ENCODE assay signal across 27 cellular contexts in genomic region chr1:197213193-197213592, GRCh38. TPM values are rescaled to one million over a fixed set of nuclear protein-coding genes. Genes with fewer than 3 reads are reported as not detected.
"Had no signal": no experiment of that assay in that cellular context is flagged by ENCODE, and none has a peak within 500 bp of the region (broad histone marks: within the 10 kb centered on the region; RNA-seq: fewer than 3 reads in every experiment).

No MANE protein-coding gene starts in this region.

- H3K27me3 ChIP-seq: hepatocyte, ovary, right atrium auricular region, suprapubic skin, tibial artery, upper lobe of right lung had no signal

- H3K27ac ChIP-seq: hepatocyte, lower lobe of right lung, ovary, right atrium auricular region, skin epidermis, suprapubic skin, thoracic aorta, tibial artery, upper lobe of right lung had no signal

- H3K4me1 Mint-ChIP-seq: naive thymus-derived CD8-positive, alpha-beta T cell; nephron; neural crest cell; stimulated activated effector memory CD8-positive, alpha-beta T cell treated with anti-CD3 and anti-CD28 coated beads, Interleukin-12 subunit alpha, Interleukin-12 subunit beta, amount 100 ng/mL, for 72 hours had no signal

- H3K4me3 ChIP-seq: hepatocyte, lower lobe of right lung, ovary, right atrium auricular region, skin epidermis, suprapubic skin, thoracic aorta, tibial artery, upper lobe of right lung had no signal

- H3K27ac Mint-ChIP-seq: naive thymus-derived CD8-positive, alpha-beta T cell; nephron; progenitor cell of endocrine pancreas; stimulated activated effector memory CD8-positive, alpha-beta T cell treated with anti-CD3 and anti-CD28 coated beads, Interleukin-12 subunit alpha, Interleukin-12 subunit beta, amount 100 ng/mL, for 72 hours; stimulated activated naive CD8-positive, alpha-beta T cell treated with anti-CD3 and anti-CD28 coated beads, Interleukin-15, Interleukin-2, amounts not matched to agents 100 ng/mL and 50 ng/mL, for 24 hours had no signal

- H3K36me3 Mint-ChIP-seq: stimulated activated effector memory CD8-positive, alpha-beta T cell treated with anti-CD3 and anti-CD28 coated beads, Interleukin-12 subunit alpha, Interleukin-12 subunit beta, amount 100 ng/mL, for 72 hours had no signal

- ATAC-seq: left lobe of liver; lower lobe of right lung; naive thymus-derived CD8-positive, alpha-beta T cell; sciatic nerve; stimulated activated effector memory CD8-positive, alpha-beta T cell treated with anti-CD3 and anti-CD28 coated beads, Interleukin-12 subunit alpha, Interleukin-12 subunit beta, amount 100 ng/mL, for 72 hours; upper lobe of right lung had no signal

- H3K4me1 ChIP-seq: lower lobe of right lung, right atrium auricular region, suprapubic skin, tibial artery, upper lobe of right lung had no signal

- H3K36me3 ChIP-seq: lower lobe of right lung, ovary, right atrium auricular region, suprapubic skin, thoracic aorta, tibial artery, upper lobe of right lung had no signal

- DNase-seq: islet precursor cell; lower lobe of right lung; mammary epithelial cell; mesenchymal stem cell; naive thymus-derived CD8-positive, alpha-beta T cell; ovary; stimulated activated CD4-positive, alpha-beta T cell treated with anti-CD3 and anti-CD28 coated beads, Interleukin-12 subunit alpha, Interleukin-12 subunit beta, amount 100 ng/mL, for 4 hours; stimulated activated CD4-positive, alpha-beta T cell treated with anti-CD3 and anti-CD28 coated beads, Interleukin-15, amount 100 ng/mL, for 24 hours; stimulated activated CD4-positive, alpha-beta T cell treated with anti-CD3 and anti-CD28 coated beads, Interleukin-4, amount 100 ng/mL, for 24 hours; stimulated activated naive CD4-positive, alpha-beta T cell; tibial artery; trophoblast cell; upper lobe of right lung had no signal

- H3K4me3 Mint-ChIP-seq: naive thymus-derived CD8-positive, alpha-beta T cell; nephron; neural crest cell; stimulated activated effector memory CD8-positive, alpha-beta T cell treated with anti-CD3 and anti-CD28 coated beads, Interleukin-12 subunit alpha, Interleukin-12 subunit beta, amount 100 ng/mL, for 72 hours; stimulated activated naive CD8-positive, alpha-beta T cell treated with anti-CD3 and anti-CD28 coated beads, Interleukin-15, Interleukin-2, amounts not matched to agents 100 ng/mL and 50 ng/mL, for 24 hours had no signal

- H3K9me3 ChIP-seq: lower lobe of right lung, ovary, right atrium auricular region, suprapubic skin, thoracic aorta, tibial artery, upper lobe of right lung had no signal

- H3K27me3 Mint-ChIP-seq: progenitor cell of endocrine pancreas; stimulated activated naive CD8-positive, alpha-beta T cell treated with anti-CD3 and anti-CD28 coated beads, Interleukin-15, Interleukin-2, amounts not matched to agents 100 ng/mL and 50 ng/mL, for 24 hours had no signal

RNA-seq across cellular contexts. Expression of gene CRB1, which starts 54.9 kb away (rescaled TPM):
- total RNA-seq: left lobe of liver, progenitor cell of endocrine pancreas, pulmonary artery endothelial cell, thoracic aorta had no signal
- polyA plus RNA-seq: hepatocyte, liver, mammary epithelial cell had no signal
